ENCODE assay signal across 4 cellular contexts in the genomic region with DNA sequence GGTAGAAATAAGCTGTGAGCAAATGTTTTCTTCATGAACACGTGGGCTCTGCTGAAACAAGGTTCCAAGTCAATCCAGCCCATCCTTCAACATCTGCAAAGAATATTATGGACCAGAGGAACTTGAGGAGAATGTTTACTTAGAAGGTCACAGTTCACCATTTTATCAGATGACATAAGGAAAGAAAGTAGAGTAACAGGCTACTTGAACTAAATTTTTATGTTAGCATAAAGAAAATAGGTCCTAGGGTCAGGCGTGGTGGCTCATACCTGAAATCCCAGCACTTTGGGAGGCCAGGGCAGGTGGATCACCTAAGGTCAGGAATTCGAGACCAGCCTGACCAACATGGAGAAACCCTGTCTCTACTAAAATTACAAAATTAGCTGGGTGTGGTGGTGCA. TPM values are rescaled to one million over a fixed set of nuclear protein-coding genes. Genes with fewer than 3 reads are reported as not detected.
"Had no signal": no experiment of that assay in that cellular context is flagged by ENCODE, and none has a peak within 500 bp of the region (broad histone marks: within the 10 kb centered on the region; RNA-seq: fewer than 3 reads in every experiment).

No MANE protein-coding gene starts in this region.

RNA-seq across cellular contexts. Expression of gene ERVV-1, which starts 30.6 kb away (rescaled TPM):
- total RNA-seq: LHCN-M2, M059J, MCF 10A, NCI-H460 had no signal
